In the genomic region with DNA sequence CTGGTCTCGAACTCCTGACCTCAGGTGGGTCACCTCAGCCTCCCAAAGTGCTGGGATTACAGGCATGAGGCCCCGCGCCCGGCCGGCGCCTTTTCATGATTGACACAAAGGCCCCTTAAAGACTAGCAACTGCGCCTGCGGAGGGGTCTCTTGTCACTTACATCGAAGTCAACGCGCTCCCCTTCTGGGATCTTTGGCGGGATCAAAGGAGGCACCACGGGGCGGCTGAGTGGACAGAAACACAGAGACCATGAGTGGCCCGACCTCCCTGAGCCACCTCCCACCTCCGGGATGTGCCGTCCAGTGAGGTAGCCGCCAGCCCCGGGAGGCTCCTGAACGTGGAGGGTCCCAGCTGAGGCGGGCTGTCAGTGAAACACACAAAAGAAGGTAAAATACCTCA, we compare ENCODE assay signal across 1 cellular context.
TF ChIP-seq lines count a peak whose summit lies in the region.

No MANE protein-coding gene starts in this region.

TF ChIP-seq in endothelial cell of umbilical vein, 7 proteins besides CTCF, POLR2A, EP300 and RAD21:
- no peak for TF ChIP-seq MYC (IDR thresholded peaks at IDR 0.05; ENCODE audit: low read depth, low read length)
- TF ChIP-seq EZH2 (IDR thresholded peaks at IDR 0.05; ENCODE audit: borderline replicate concordance, low read depth, low read length, severe bottlenecking), result no peak
- no peak for TF ChIP-seq MAX (IDR thresholded peaks at IDR 0.05; ENCODE audit: insufficient read depth, insufficient read length)
- TF ChIP-seq FOS (IDR thresholded peaks at IDR 0.05; ENCODE audit: borderline replicate concordance, insufficient read depth, low read length), result no peak
- no peak for TF ChIP-seq POLR2AphosphoS5 (IDR thresholded peaks at IDR 0.05; ENCODE audit: insufficient read depth, low read depth, low read length)
- TF ChIP-seq GATA2 (IDR thresholded peaks at IDR 0.05; ENCODE audit: insufficient read depth, insufficient read length, low read depth, low read length), result no peak
- TF ChIP-seq JUN (IDR thresholded peaks at IDR 0.05; ENCODE audit: borderline replicate concordance, insufficient read depth, insufficient read length, low read depth), result no peak
